Comparison of ENCODE assay signal across 9 cellular contexts in the genomic region with DNA sequence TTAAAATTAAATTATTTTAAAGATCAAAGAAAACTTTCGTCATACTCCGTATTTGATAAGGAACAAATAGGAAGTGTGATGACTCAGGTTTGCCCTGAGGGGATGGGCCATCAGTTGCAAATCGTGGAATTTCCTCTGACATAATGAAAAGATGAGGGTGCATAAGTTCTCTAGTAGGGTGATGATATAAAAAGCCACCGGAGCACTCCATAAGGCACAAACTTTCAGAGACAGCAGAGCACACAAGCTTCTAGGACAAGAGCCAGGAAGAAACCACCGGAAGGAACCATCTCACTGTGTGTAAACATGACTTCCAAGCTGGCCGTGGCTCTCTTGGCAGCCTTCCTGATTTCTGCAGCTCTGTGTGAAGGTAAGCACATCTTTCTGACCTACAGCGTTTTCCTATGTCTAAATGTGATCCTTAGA. TPM values are rescaled to one million over a fixed set of nuclear protein-coding genes. Genes with fewer than 3 reads are reported as not detected.
DNase-seq lines count a peak whose midpoint lies in the region; ATAC-seq and TF ChIP-seq lines count a peak whose summit lies in the region.
"Had no signal": no experiment of that assay in that cellular context is flagged by ENCODE, and none has a peak within 500 bp of the region (broad histone marks: within the 10 kb centered on the region; RNA-seq: fewer than 3 reads in every experiment).

A gene (plus strand): TSS at position 217 of the 426 bp plus-strand sequence. CDS start 90 bp downstream, at position 307.

- H3K4me2 ChIP-seq in neural progenitor cell: no peak within 1 kb of the TSS

- POLR2A ChIA-PET in activated CD4-positive, alpha-beta memory T cell treated with anti-CD3 and anti-CD28 coated beads, Interleukin-2, amount 10 ng/mL, durations not matched to agents 7 days and 5 days (lab: Charles Lee): no interaction called here
- POLR2A ChIA-PET in activated CD4-positive, alpha-beta memory T cell treated with anti-CD3 and anti-CD28 coated beads for 36 hours (lab: Charles Lee): no interaction called here

- H3K9ac ChIP-seq in neural progenitor cell: no peak within 1 kb of the TSS

- H3K4me3 ChIP-seq in adrenal gland (no peak within 1 kb of the TSS), neural progenitor cell (no peak within 1 kb of the TSS)

- CTCF ChIA-PET in activated CD4-positive, alpha-beta memory T cell treated with anti-CD3 and anti-CD28 coated beads, Interleukin-2, amount 10 ng/mL, durations not matched to agents 7 days and 5 days (lab: Charles Lee): no interaction called here
- CTCF ChIA-PET in activated CD4-positive, alpha-beta memory T cell treated with anti-CD3 and anti-CD28 coated beads for 36 hours (lab: Charles Lee): no interaction called here
- CTCF ChIA-PET in activated CD8-positive, alpha-beta memory T cell treated with anti-CD3 and anti-CD28 coated beads, Interleukin-2, amount 10 ng/mL, durations not matched to agents 7 days and 5 days (lab: Charles Lee): no interaction called here

- no peak for DNase-seq in activated CD4-positive, alpha-beta memory T cell treated with anti-CD3 and anti-CD28 coated beads, Interleukin-2, amount 10 ng/mL, durations not matched to agents 7 days and 5 days
- DNase-seq in activated CD4-positive, alpha-beta memory T cell treated with anti-CD3 and anti-CD28 coated beads for 36 hours: no peak
- DNase-seq in NCI-H2081 treated with DMSO at 0.1 percent for 48 hours (lab: John Stamatoyannopoulos, UW) (peak; percentile 10), adrenal gland (peak; percentile 62 to 87 (median 70)), kidney glomerular epithelial cell (lab: John Stamatoyannopoulos, UW) (peak; percentile 69), neural progenitor cell (ENCODE audit: low spot score) (no peak)
- no peak for DNase-seq in activated CD8-positive, alpha-beta memory T cell treated with anti-CD3 and anti-CD28 coated beads, Interleukin-2, amount 10 ng/mL, durations not matched to agents 7 days and 5 days

- no peaks in the 10 kb centered on the region for H3F3A ChIP-seq in neural progenitor cell (ENCODE audit: low read depth)

- WGBS in adrenal gland, 4 donors: 13 to 16% (median 15%) methylated on average over 7 of the region's 7 CpGs

- H3K9me3 Mint-ChIP-seq in activated CD4-positive, alpha-beta memory T cell treated with anti-CD3 and anti-CD28 coated beads, Interleukin-2, amount 10 ng/mL, durations not matched to agents 7 days and 5 days: peaks cover 2% of the 10 kb centered on the region
- H3K9me3 Mint-ChIP-seq in activated CD4-positive, alpha-beta memory T cell treated with anti-CD3 and anti-CD28 coated beads for 36 hours: peaks cover 2% of the 10 kb centered on the region
- H3K9me3 Mint-ChIP-seq in neural progenitor cell: peaks cover 3% of the 10 kb centered on the region
- peaks cover 2% of the 10 kb centered on the region for H3K9me3 Mint-ChIP-seq in activated CD8-positive, alpha-beta memory T cell treated with anti-CD3 and anti-CD28 coated beads, Interleukin-2, amount 10 ng/mL, durations not matched to agents 7 days and 5 days (ENCODE audit: low read depth)

- H3K27me3 ChIP-seq in adrenal gland (no peaks in the 10 kb centered on the region), neural progenitor cell (no peaks in the 10 kb centered on the region)

- H4K20me1 ChIP-seq in neural progenitor cell (ENCODE audit: low read depth): no peaks in the 10 kb centered on the region

- no peak within 1 kb of the TSS for H3K27ac Mint-ChIP-seq in activated CD4-positive, alpha-beta memory T cell treated with anti-CD3 and anti-CD28 coated beads, Interleukin-2, amount 10 ng/mL, durations not matched to agents 7 days and 5 days
- no peak within 1 kb of the TSS for H3K27ac Mint-ChIP-seq in activated CD4-positive, alpha-beta memory T cell treated with anti-CD3 and anti-CD28 coated beads for 36 hours
- H3K27ac Mint-ChIP-seq in neural progenitor cell: no peak within 1 kb of the TSS
- H3K27ac Mint-ChIP-seq in activated CD8-positive, alpha-beta memory T cell treated with anti-CD3 and anti-CD28 coated beads, Interleukin-2, amount 10 ng/mL, durations not matched to agents 7 days and 5 days: no peak within 1 kb of the TSS

- H3K27ac ChIP-seq in adrenal gland (no peak within 1 kb of the TSS), neural progenitor cell (no peak within 1 kb of the TSS)
- H3K27ac ChIP-seq: C4-2B had no signal

- H3K4me1 Mint-ChIP-seq in activated CD4-positive, alpha-beta memory T cell treated with anti-CD3 and anti-CD28 coated beads, Interleukin-2, amount 10 ng/mL, durations not matched to agents 7 days and 5 days: no peaks in the 10 kb centered on the region
- H3K4me1 Mint-ChIP-seq in activated CD4-positive, alpha-beta memory T cell treated with anti-CD3 and anti-CD28 coated beads for 36 hours (ENCODE audit: low read depth): no peaks in the 10 kb centered on the region
- no peaks in the 10 kb centered on the region for H3K4me1 Mint-ChIP-seq in neural progenitor cell
- no peaks in the 10 kb centered on the region for H3K4me1 Mint-ChIP-seq in activated CD8-positive, alpha-beta memory T cell treated with anti-CD3 and anti-CD28 coated beads, Interleukin-2, amount 10 ng/mL, durations not matched to agents 7 days and 5 days

- no peak within 1 kb of the TSS for H3K4me3 Mint-ChIP-seq in activated CD4-positive, alpha-beta memory T cell treated with anti-CD3 and anti-CD28 coated beads, Interleukin-2, amount 10 ng/mL, durations not matched to agents 7 days and 5 days
- no peak within 1 kb of the TSS for H3K4me3 Mint-ChIP-seq in activated CD4-positive, alpha-beta memory T cell treated with anti-CD3 and anti-CD28 coated beads for 36 hours
- no peak within 1 kb of the TSS for H3K4me3 Mint-ChIP-seq in neural progenitor cell
- no peak within 1 kb of the TSS for H3K4me3 Mint-ChIP-seq in activated CD8-positive, alpha-beta memory T cell treated with anti-CD3 and anti-CD28 coated beads, Interleukin-2, amount 10 ng/mL, durations not matched to agents 7 days and 5 days

- no peaks in the 10 kb centered on the region for H3K36me3 Mint-ChIP-seq in activated CD4-positive, alpha-beta memory T cell treated with anti-CD3 and anti-CD28 coated beads, Interleukin-2, amount 10 ng/mL, durations not matched to agents 7 days and 5 days (ENCODE audit: low read depth)
- H3K36me3 Mint-ChIP-seq in activated CD4-positive, alpha-beta memory T cell treated with anti-CD3 and anti-CD28 coated beads for 36 hours: no peaks in the 10 kb centered on the region
- no peaks in the 10 kb centered on the region for H3K36me3 Mint-ChIP-seq in neural progenitor cell
- no peaks in the 10 kb centered on the region for H3K36me3 Mint-ChIP-seq in activated CD8-positive, alpha-beta memory T cell treated with anti-CD3 and anti-CD28 coated beads, Interleukin-2, amount 10 ng/mL, durations not matched to agents 7 days and 5 days

- H3K9me3 ChIP-seq in adrenal gland (replicated peaks in 1 of 3): no peaks in the 10 kb centered on the region
- H3K9me3 ChIP-seq in neural progenitor cell (ENCODE audit: low read depth): no peaks in the 10 kb centered on the region

- H3K36me3 ChIP-seq in adrenal gland (replicated peaks in 1 of 2) (no peaks in the 10 kb centered on the region), neural progenitor cell (no peaks in the 10 kb centered on the region)

- H3K4me1 ChIP-seq in adrenal gland (replicated peaks in 1 of 2) (peaks cover 0 to 14% of the 10 kb centered on the region in 2 donors), neural progenitor cell (no peaks in the 10 kb centered on the region)

- TF ChIP-seq CTCF in adrenal gland (IDR thresholded peaks at IDR 0.05) (no peak), neural progenitor cell (IDR thresholded peaks at IDR 0.05) (no peak)

- no peak for ATAC-seq in HG02763 (IDR thresholded peaks at IDR 0.05; ENCODE audit: unreplicated experiment)
- ATAC-seq in activated CD8-positive, alpha-beta memory T cell treated with anti-CD3 and anti-CD28 coated beads, Interleukin-2, amount 10 ng/mL, durations not matched to agents 7 days and 5 days: no peak

- peak in 1 of 2 donors; percentile 15 for TF ChIP-seq POLR2A in adrenal gland (IDR thresholded peaks at IDR 0.05)

- no peaks in the 10 kb centered on the region for H3K27me3 Mint-ChIP-seq in activated CD4-positive, alpha-beta memory T cell treated with anti-CD3 and anti-CD28 coated beads, Interleukin-2, amount 10 ng/mL, durations not matched to agents 7 days and 5 days
- no peaks in the 10 kb centered on the region for H3K27me3 Mint-ChIP-seq in activated CD4-positive, alpha-beta memory T cell treated with anti-CD3 and anti-CD28 coated beads for 36 hours
- no peaks in the 10 kb centered on the region for H3K27me3 Mint-ChIP-seq in neural progenitor cell (ENCODE audit: insufficient read depth, low read depth)
- peaks cover 2% of the 10 kb centered on the region for H3K27me3 Mint-ChIP-seq in activated CD8-positive, alpha-beta memory T cell treated with anti-CD3 and anti-CD28 coated beads, Interleukin-2, amount 10 ng/mL, durations not matched to agents 7 days and 5 days

- no peak within 1 kb of the TSS for H2AFZ ChIP-seq in neural progenitor cell (replicated peaks)

- no peaks in the 10 kb centered on the region for H3K79me2 ChIP-seq in neural progenitor cell (ENCODE audit: low read depth)

- intact Hi-C loops in activated CD4-positive, alpha-beta memory T cell treated with anti-CD3 and anti-CD28 coated beads for 36 hours (cut with micrococcal nuclease): no loop called here
- intact Hi-C loops in adrenal gland (cut with DNase I): no loop called here

RNA-seq across cellular contexts. Expression of the gene that starts here (rescaled TPM):
- total RNA-seq in activated CD4-positive, alpha-beta memory T cell treated with anti-CD3 and anti-CD28 coated beads, Interleukin-2, amount 10 ng/mL, durations not matched to agents 7 days and 5 days: 10 to 100 TPM; 12.5 to 13.2 TPM
- under 1 TPM; 0.56 to 0.81 TPM for total RNA-seq in activated CD4-positive, alpha-beta memory T cell treated with anti-CD3 and anti-CD28 coated beads for 36 hours
- total RNA-seq in adrenal gland (1 to 10 TPM in 7 of 8 donors, under 1 TPM in 1; 0.52 to 3.1 (median 1.6) TPM), neural progenitor cell (ENCODE audit: low replicate concordance) (not detected in 2 replicates)
- polyA plus RNA-seq in adrenal gland: 1 to 10 TPM; 1.9 to 3.4 (median 2.1) TPM
- total RNA-seq in activated CD8-positive, alpha-beta memory T cell treated with anti-CD3 and anti-CD28 coated beads, Interleukin-2, amount 10 ng/mL, durations not matched to agents 7 days and 5 days: under 1 TPM; 0.18 to 0.80 TPM

Comparison
In these comparisons a context has a peak if more than half of its experiments do, and no peak if none do; other contexts are left out.
1. DNase-seq: peak in NCI-H2081 treated with DMSO at 0.1 percent for 48 hours (single experiment), adrenal gland (7 of 7) and kidney glomerular epithelial cell (single experiment); none in activated CD4-positive, alpha-beta memory T cell treated with anti-CD3 and anti-CD28 coated beads, Interleukin-2, amount 10 ng/mL, durations not matched to agents 7 days and 5 days (single experiment), activated CD4-positive, alpha-beta memory T cell treated with anti-CD3 and anti-CD28 coated beads for 36 hours (single experiment), neural progenitor cell (single experiment) and activated CD8-positive, alpha-beta memory T cell treated with anti-CD3 and anti-CD28 coated beads, Interleukin-2, amount 10 ng/mL, durations not matched to agents 7 days and 5 days (single experiment).